Comparison of ENCODE assay signal across 8 cellular contexts in the genomic region with DNA sequence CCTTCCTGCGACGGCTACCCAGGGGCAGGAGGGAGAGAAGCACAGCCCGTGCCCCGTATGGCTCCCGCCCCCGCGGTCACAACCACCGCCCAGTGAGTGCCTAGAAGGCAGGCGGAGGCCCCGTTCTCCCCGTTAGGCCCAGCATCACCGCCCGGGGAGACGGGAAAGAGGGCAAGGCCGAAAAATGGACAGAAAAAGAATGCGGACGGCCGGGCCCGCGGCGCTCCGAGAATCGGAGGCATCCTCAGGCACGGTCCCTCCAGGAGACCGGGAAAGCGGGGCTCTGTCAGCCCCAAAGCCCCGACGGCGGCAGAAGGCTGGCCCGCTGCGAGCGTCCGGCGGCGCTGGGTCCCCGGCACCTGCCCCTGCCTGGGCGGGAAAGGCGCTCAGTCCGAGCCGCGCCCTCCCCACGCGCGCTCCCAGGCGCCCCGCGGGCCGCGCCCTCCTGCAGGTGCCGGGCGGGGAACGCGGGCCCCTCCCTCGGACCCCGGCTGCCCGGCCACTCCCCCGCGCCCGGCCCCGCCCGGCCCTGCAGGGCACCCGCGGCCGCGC. TPM values are rescaled to one million over a fixed set of nuclear protein-coding genes. Genes with fewer than 3 reads are reported as not detected.
DNase-seq lines count a peak whose midpoint lies in the region; ATAC-seq and TF ChIP-seq lines count a peak whose summit lies in the region.

No MANE protein-coding gene starts in this region.

- H4K20me1 ChIP-seq in neural progenitor cell (ENCODE audit: low read depth) = peaks cover 13% of the 10 kb centered on the region

- DNase-seq in AG10803 (ENCODE audit: low read depth) = peak; percentile 19
- DNase-seq in activated CD8-positive, alpha-beta T cell treated with anti-CD3 and anti-CD28 coated beads, Interleukin-2, amount 10 ng/mL, durations not matched to agents 7 days and 5 days = peak; percentile 60
- no peak for DNase-seq in esophagus squamous epithelium (lab: John Stamatoyannopoulos, UW)
- no peak for DNase-seq in neural progenitor cell (ENCODE audit: low spot score)
- peak in 1 of 2 donors; percentile 48 for DNase-seq in upper lobe of left lung
- no peak for DNase-seq in NK-92 treated with Interleukin-12 subunit alpha and Interleukin-12 subunit beta, amount 100 ng/mL, for 24 hours (lab: John Stamatoyannopoulos, UW)

- peaks cover 41% of the 10 kb centered on the region for H3K4me1 Mint-ChIP-seq in activated CD8-positive, alpha-beta T cell treated with anti-CD3 and anti-CD28 coated beads, Interleukin-2, amount 10 ng/mL, durations not matched to agents 7 days and 5 days (ENCODE audit: low read depth)
- H3K4me1 Mint-ChIP-seq in neural progenitor cell = peaks cover 25% of the 10 kb centered on the region

- CTCF ChIA-PET in activated CD8-positive, alpha-beta T cell treated with anti-CD3 and anti-CD28 coated beads, Interleukin-2, amount 10 ng/mL, durations not matched to agents 7 days and 5 days (lab: Charles Lee) = interaction anchor here (0.6 to 1.4 kb wide), 2 partner anchors 22 to 98 kb away, joined by 3 to 4 read pairs; no protein-coding TSS in a partner anchor

- H2AFZ ChIP-seq in neural progenitor cell (replicated peaks) = peak overlapping the region; percentile 64

- H3K27me3 Mint-ChIP-seq in activated CD8-positive, alpha-beta T cell treated with anti-CD3 and anti-CD28 coated beads, Interleukin-2, amount 10 ng/mL, durations not matched to agents 7 days and 5 days (ENCODE audit: low read depth) = no peaks in the 10 kb centered on the region
- peaks cover 5% of the 10 kb centered on the region for H3K27me3 Mint-ChIP-seq in neural progenitor cell (ENCODE audit: insufficient read depth, low read depth)

- H3K79me2 ChIP-seq in neural progenitor cell (ENCODE audit: low read depth) = peaks cover 54% of the 10 kb centered on the region

- H3F3A ChIP-seq in neural progenitor cell (ENCODE audit: low read depth) = peaks cover 11% of the 10 kb centered on the region

- H3K4me3 ChIP-seq in AG10803 (ENCODE audit: low read length) (peak overlapping the region; percentile 77), esophagus squamous epithelium (peak overlapping the region; percentile 45 to 95 (median 76)), neural progenitor cell (peak overlapping the region; percentile 96), upper lobe of left lung (peak overlapping the region; percentile 86 to 97 (median 92))

- TF ChIP-seq EP300 in upper lobe of left lung (IDR thresholded peaks at IDR 0.05) = no peak

- peak overlapping the region; percentile 82 for H3K9ac ChIP-seq in neural progenitor cell

- H3K27ac ChIP-seq in esophagus squamous epithelium = peak overlapping the region; percentile 88 to 95 (median 90)
- no peak overlapping the region for H3K27ac ChIP-seq in neural progenitor cell
- H3K27ac ChIP-seq in upper lobe of left lung = peak overlapping the region; percentile 90 to 96 (median 92)

- no peaks in the 10 kb centered on the region for H3K9me3 Mint-ChIP-seq in activated CD8-positive, alpha-beta T cell treated with anti-CD3 and anti-CD28 coated beads, Interleukin-2, amount 10 ng/mL, durations not matched to agents 7 days and 5 days (ENCODE audit: insufficient read depth)
- H3K9me3 Mint-ChIP-seq in neural progenitor cell = no peaks in the 10 kb centered on the region

- POLR2A ChIA-PET in activated CD8-positive, alpha-beta T cell treated with anti-CD3 and anti-CD28 coated beads, Interleukin-2, amount 10 ng/mL, durations not matched to agents 7 days and 5 days (lab: Charles Lee) = interaction anchor here (0.9 kb wide), 1 partner anchor 118 kb away, joined by 4 read pairs; no protein-coding TSS in a partner anchor

- H3K36me3 ChIP-seq in esophagus squamous epithelium = no peaks in the 10 kb centered on the region
- no peaks in the 10 kb centered on the region for H3K36me3 ChIP-seq in neural progenitor cell
- H3K36me3 ChIP-seq in upper lobe of left lung = no peaks in the 10 kb centered on the region

- peak in 1 of 4 donors; percentile 44 for TF ChIP-seq POLR2A in esophagus squamous epithelium (IDR thresholded peaks at IDR 0.05)
- TF ChIP-seq POLR2A in upper lobe of left lung (IDR thresholded peaks at IDR 0.05) = no peak

- peak overlapping the region; percentile 90 for H3K4me3 Mint-ChIP-seq in activated CD8-positive, alpha-beta T cell treated with anti-CD3 and anti-CD28 coated beads, Interleukin-2, amount 10 ng/mL, durations not matched to agents 7 days and 5 days
- peak overlapping the region; percentile 94 for H3K4me3 Mint-ChIP-seq in neural progenitor cell

- TF ChIP-seq CTCF in AG10803 (conservative IDR thresholded peaks at IDR 0.05; ENCODE audit: low read length) (no peak), esophagus squamous epithelium (IDR thresholded peaks at IDR 0.05) (no peak), neural progenitor cell (IDR thresholded peaks at IDR 0.05) (no peak), upper lobe of left lung (IDR thresholded peaks at IDR 0.05) (no peak)

- H3K4me2 ChIP-seq in neural progenitor cell = peak overlapping the region; percentile 100

- 2% methylated on average over 9 to 11 of the region's 65 CpGs for WGBS in esophagus squamous epithelium, 2 donors
- WGBS in upper lobe of left lung, 2 donors = 2 to 3% methylated on average over 7 to 16 of the region's 65 CpGs

- H3K27ac Mint-ChIP-seq in activated CD8-positive, alpha-beta T cell treated with anti-CD3 and anti-CD28 coated beads, Interleukin-2, amount 10 ng/mL, durations not matched to agents 7 days and 5 days = peak overlapping the region; percentile 96
- peak overlapping the region; percentile 86 for H3K27ac Mint-ChIP-seq in neural progenitor cell

- intact Hi-C loops in esophagus squamous epithelium (cut with DNase I) = no loop called here

- H3K36me3 Mint-ChIP-seq in activated CD8-positive, alpha-beta T cell treated with anti-CD3 and anti-CD28 coated beads, Interleukin-2, amount 10 ng/mL, durations not matched to agents 7 days and 5 days (ENCODE audit: low read depth) = peaks cover 7% of the 10 kb centered on the region
- peaks cover 3% of the 10 kb centered on the region for H3K36me3 Mint-ChIP-seq in neural progenitor cell

- peak; percentile 19 for ATAC-seq in GM19438 (IDR thresholded peaks at IDR 0.05; ENCODE audit: low read depth, unreplicated experiment)
- peak; percentile 49 for ATAC-seq in HG03571 (IDR thresholded peaks at IDR 0.05; ENCODE audit: unreplicated experiment)
- ATAC-seq in activated CD8-positive, alpha-beta T cell treated with anti-CD3 and anti-CD28 coated beads, Interleukin-2, amount 10 ng/mL, durations not matched to agents 7 days and 5 days = peak; percentile 81
- ATAC-seq in upper lobe of left lung (ENCODE audit: low FRiP score in 2 of 2) = peak; percentile 5 to 47

- H3K27me3 ChIP-seq in esophagus squamous epithelium (no peaks in the 10 kb centered on the region), neural progenitor cell (no peaks in the 10 kb centered on the region), upper lobe of left lung (no peaks in the 10 kb centered on the region)

- H3K4me1 ChIP-seq in esophagus squamous epithelium = peaks cover 32 to 68% (median 34%) of the 10 kb centered on the region in 3 donors
- peaks cover 12% of the 10 kb centered on the region for H3K4me1 ChIP-seq in neural progenitor cell
- peaks cover 21 to 55% (median 32%) of the 10 kb centered on the region in 4 donors for H3K4me1 ChIP-seq in upper lobe of left lung

- no peaks in the 10 kb centered on the region for H3K9me3 ChIP-seq in esophagus squamous epithelium
- no peaks in the 10 kb centered on the region for H3K9me3 ChIP-seq in neural progenitor cell (ENCODE audit: low read depth)
- H3K9me3 ChIP-seq in upper lobe of left lung = no peaks in the 10 kb centered on the region

RNA-seq across cellular contexts. Expression of a gene that starts 0.4 kb away (rescaled TPM):
- 10 to 100 TPM; 42.3 to 43.0 TPM for total RNA-seq in activated CD8-positive, alpha-beta T cell treated with anti-CD3 and anti-CD28 coated beads, Interleukin-2, amount 10 ng/mL, durations not matched to agents 7 days and 5 days
- total RNA-seq in esophagus squamous epithelium (10 to 100 TPM in 3 of 4 donors, 1 to 10 TPM in 1; 8.7 to 28.0 (median 13.2) TPM), neural progenitor cell (ENCODE audit: low replicate concordance) (45.6 and 110 TPM in 2 replicates), upper lobe of left lung (100 to 1,000 TPM in 1 of 6 donors, 10 to 100 TPM in 5; 30.1 to 106 (median 70.1) TPM)

RNA-seq across cellular contexts. Expression of a gene that starts 2.2 kb away (rescaled TPM):
- not detected for total RNA-seq in activated CD8-positive, alpha-beta T cell treated with anti-CD3 and anti-CD28 coated beads, Interleukin-2, amount 10 ng/mL, durations not matched to agents 7 days and 5 days
- total RNA-seq in esophagus squamous epithelium = not detected
- total RNA-seq in neural progenitor cell (ENCODE audit: low replicate concordance) = 0.12 TPM in 1 of 2 replicates, not detected in the other
- total RNA-seq in upper lobe of left lung = not detected

RNA-seq across cellular contexts. Expression of a gene that starts 27.7 kb away (rescaled TPM):
- 100 to 1,000 TPM; 474 to 498 TPM for total RNA-seq in activated CD8-positive, alpha-beta T cell treated with anti-CD3 and anti-CD28 coated beads, Interleukin-2, amount 10 ng/mL, durations not matched to agents 7 days and 5 days
- 1,000 to 10,000 TPM in 3 of 4 donors, 100 to 1,000 TPM in 1; 459 to 2,191 (median 1,569) TPM for total RNA-seq in esophagus squamous epithelium
- total RNA-seq in neural progenitor cell (ENCODE audit: low replicate concordance) = 203 and 344 TPM in 2 replicates
- 100 to 1,000 TPM; 374 to 627 (median 531) TPM for total RNA-seq in upper lobe of left lung

RNA-seq across cellular contexts. Expression of a gene that starts 28.7 kb away (rescaled TPM):
- not detected for total RNA-seq in activated CD8-positive, alpha-beta T cell treated with anti-CD3 and anti-CD28 coated beads, Interleukin-2, amount 10 ng/mL, durations not matched to agents 7 days and 5 days
- total RNA-seq in esophagus squamous epithelium (not detected), neural progenitor cell (ENCODE audit: low replicate concordance) (not detected in 2 replicates), upper lobe of left lung (10 to 100 TPM in 1 of 6 donors, not detected in 5; 11.1 TPM)

RNA-seq across cellular contexts. Expression of a gene that starts 38.5 kb away (rescaled TPM):
- 100 to 1,000 TPM; 756 to 778 TPM for total RNA-seq in activated CD8-positive, alpha-beta T cell treated with anti-CD3 and anti-CD28 coated beads, Interleukin-2, amount 10 ng/mL, durations not matched to agents 7 days and 5 days
- total RNA-seq in esophagus squamous epithelium (100 to 1,000 TPM; 166 to 239 (median 176) TPM), neural progenitor cell (ENCODE audit: low replicate concordance) (25.1 and 47.9 TPM in 2 replicates), upper lobe of left lung (100 to 1,000 TPM; 171 to 522 (median 302) TPM)

Comparison
In these comparisons a context has a peak if more than half of its experiments do, and no peak if none do; other contexts are left out.
1. DNase-seq: peak in AG10803 (single experiment) and activated CD8-positive, alpha-beta T cell treated with anti-CD3 and anti-CD28 coated beads, Interleukin-2, amount 10 ng/mL, durations not matched to agents 7 days and 5 days (single experiment); none in esophagus squamous epithelium (single experiment), neural progenitor cell (single experiment) and NK-92 treated with Interleukin-12 subunit alpha and Interleukin-12 subunit beta, amount 100 ng/mL, for 24 hours (single experiment).
2. ATAC-seq: peak in every context shown above with its lines; median percentile 81 in activated CD8-positive, alpha-beta T cell treated with anti-CD3 and anti-CD28 coated beads, Interleukin-2, amount 10 ng/mL, durations not matched to agents 7 days and 5 days; 49 in HG03571; 26 in upper lobe of left lung; 19 in GM19438.
3. Peak in every context shown above with its lines, with median percentiles within 50 percentile points of each other: H3K4me3 ChIP-seq.